ENCODE assay signal across 21 cellular contexts in the genomic region with DNA sequence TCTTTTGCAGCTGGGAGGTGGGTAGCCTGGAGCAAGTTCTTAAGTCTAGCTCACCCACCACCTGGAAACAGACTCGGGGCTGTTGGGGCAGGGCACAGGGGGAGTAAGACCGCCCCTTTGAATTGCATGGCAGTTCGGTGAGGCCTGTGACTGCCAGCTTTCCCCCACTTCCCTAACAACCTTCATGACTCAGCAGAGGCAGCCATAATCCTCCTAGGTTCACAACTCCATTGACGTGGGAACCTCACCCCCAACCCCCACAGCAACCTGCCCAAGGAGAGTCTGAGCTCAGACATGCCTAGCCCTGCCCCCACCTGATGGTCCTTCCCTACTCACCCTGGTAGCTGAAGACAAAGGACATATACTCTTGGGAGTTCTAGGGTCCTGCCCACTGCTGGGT.
"Had no signal": no experiment of that assay in that cellular context is flagged by ENCODE, and none has a peak within 500 bp of the region (broad histone marks: within the 10 kb centered on the region; RNA-seq: fewer than 3 reads in every experiment).

No MANE protein-coding gene starts in this region.

- ATAC-seq: activated CD4-positive, CD25-positive, alpha-beta regulatory T cell treated with anti-CD3 and anti-CD28 coated beads, Interleukin-2, amount 50 U/mL, for 24 hours; activated CD8-positive, alpha-beta T cell treated with anti-CD3 and anti-CD28 coated beads for 36 hours; activated T-cell treated with anti-CD3 and anti-CD28 coated beads, Interleukin-2, amount 50 U/mL, for 72 hours; PC-3 had no signal

- H3K4me3 Mint-ChIP-seq: activated CD8-positive, alpha-beta T cell treated with anti-CD3 and anti-CD28 coated beads for 36 hours; activated T-cell treated with anti-CD3 and anti-CD28 coated beads, Interleukin-2, amount 50 U/mL, for 72 hours; brain; central memory CD8-positive, alpha-beta T cell had no signal

- DNase-seq: activated CD4-positive, alpha-beta T cell treated with anti-CD3 and anti-CD28 coated beads for 4 hours; activated CD8-positive, alpha-beta memory T cell treated with anti-CD3 and anti-CD28 coated beads, Interleukin-2, amount 50 U/mL, for 4 hours; activated CD8-positive, alpha-beta T cell treated with anti-CD3 and anti-CD28 coated beads for 36 hours; activated naive CD4-positive, alpha-beta T cell treated with anti-CD3 and anti-CD28 coated beads, Interleukin-2, amount 50 U/mL, for 16 hours; activated T-cell treated with anti-CD3 and anti-CD28 coated beads, Interleukin-2, amount 50 U/mL, for 72 hours; MG63; MV-4-11; NCI-H1092 treated with DMSO at 0.1 percent for 48 hours; NCI-H1417 treated with DMSO at 0.1 percent for 48 hours; NCI-H1694 treated with DMSO at 0.1 percent for 48 hours; NCI-H2029 treated with DMSO at 0.1 percent for 48 hours; NCI-H345; NCI-H510A; NCI-H526 treated with DMSO at 0.1 percent for 48 hours; PC-3; SIG-M5; T-helper 1 cell had no signal

- H3K27ac Mint-ChIP-seq: activated T-cell treated with anti-CD3 and anti-CD28 coated beads, Interleukin-2, amount 50 U/mL, for 72 hours; brain had no signal

- H3K27me3 Mint-ChIP-seq: activated CD8-positive, alpha-beta T cell treated with anti-CD3 and anti-CD28 coated beads for 36 hours; central memory CD8-positive, alpha-beta T cell had no signal

- H3K9me3 Mint-ChIP-seq: central memory CD8-positive, alpha-beta T cell had no signal

- FAIRE-seq: astrocyte had no signal

- H3K4me1 Mint-ChIP-seq: brain had no signal
